ENCODE assay signal across 9 cellular contexts in the genomic region with DNA sequence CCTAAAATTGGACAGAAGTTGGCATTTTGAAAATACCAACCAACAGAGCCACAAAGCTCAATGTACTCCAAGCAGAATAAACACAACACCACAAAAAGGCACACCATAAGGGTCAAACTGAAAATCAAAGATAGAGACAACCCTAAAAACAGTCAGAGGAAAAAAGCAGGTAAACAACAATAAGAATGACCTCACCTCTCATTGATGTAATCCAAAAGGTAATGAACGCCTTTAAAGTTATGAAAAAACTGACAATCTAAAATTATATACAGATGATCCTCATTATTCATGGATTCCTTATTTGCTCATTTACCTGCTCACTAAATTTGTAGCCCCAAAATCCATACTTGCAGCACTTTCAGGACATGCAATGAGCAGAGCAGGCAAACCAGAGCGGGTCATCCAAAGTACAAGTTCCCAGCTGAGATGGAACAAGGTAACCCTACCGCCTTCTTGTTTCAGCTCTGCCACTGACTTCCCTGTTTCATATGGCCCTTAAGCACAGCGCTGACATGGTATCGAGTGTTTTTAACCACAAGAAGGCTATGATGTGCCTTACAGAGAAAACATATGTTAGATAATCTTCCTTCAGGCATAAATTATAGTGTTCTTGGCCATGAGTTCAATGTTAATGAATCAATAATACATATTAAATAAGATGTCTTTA. TPM values are rescaled to one million over a fixed set of nuclear protein-coding genes. Genes with fewer than 3 reads are reported as not detected.
DNase-seq lines count a peak whose midpoint lies in the region; ATAC-seq, FAIRE-seq and TF ChIP-seq lines count a peak whose summit lies in the region.
"Had no signal": no experiment of that assay in that cellular context is flagged by ENCODE, and none has a peak within 500 bp of the region (broad histone marks: within the 10 kb centered on the region; RNA-seq: fewer than 3 reads in every experiment).

No MANE protein-coding gene starts in this region.

- H3K9me3 ChIP-seq in lower lobe of right lung: no peaks in the 10 kb centered on the region
- peaks cover 0 to 18% (median 11%) of the 10 kb centered on the region in 8 donors for H3K9me3 ChIP-seq in spleen

- ATAC-seq in lower lobe of right lung: peak; percentile 62 to 64

- peaks cover 96% of the 10 kb centered on the region for H3K79me2 ChIP-seq in KMS-11 (ENCODE audit: insufficient read depth, low read depth)

- H2AFZ ChIP-seq in KMS-11 (ENCODE audit: low read depth): no peak overlapping the region

- FAIRE-seq in H54 (lab: Jason Lieb, UNC): peak; percentile 50

- H3K4me2 ChIP-seq in KMS-11: peak overlapping the region; percentile 60

- WGBS in spleen, 5 donors: 46 to 56% (median 47%) methylated on average over 5 of the region's 5 CpGs

- no peak overlapping the region for H3K4me3 ChIP-seq in KMS-11 (IDR thresholded peaks at IDR 0.05; ENCODE audit: insufficient read depth, low read depth, low read length)
- no peak overlapping the region for H3K4me3 ChIP-seq in lower lobe of right lung
- H3K4me3 ChIP-seq in spleen: no peak overlapping the region

- H3K36me3 ChIP-seq in KMS-11 (ENCODE audit: insufficient read depth) (no peaks in the 10 kb centered on the region), lower lobe of right lung (no peaks in the 10 kb centered on the region), spleen (no peaks in the 10 kb centered on the region)

- peak; percentile 9 for DNase-seq in DMS 273 (lab: John Stamatoyannopoulos, UW; ENCODE audit: unreplicated experiment)
- no peak for DNase-seq in DMS 273 treated with DMSO at 0.1 percent for 48 hours (lab: John Stamatoyannopoulos, UW)
- DNase-seq in H54 (ENCODE audit: insufficient read length, low spot score): no peak
- no peak for DNase-seq in lower lobe of right lung
- no peak for DNase-seq in spleen
- DNase-seq in glomerular visceral epithelial cell (ENCODE audit: extremely low spot score): no peak
- no peak for DNase-seq in stimulated activated CD4-positive, alpha-beta T cell treated with anti-CD3 and anti-CD28 coated beads, Interleukin-12 subunit alpha, Interleukin-12 subunit beta, amount 100 ng/mL, for 4 hours

- H3K27ac ChIP-seq in KMS-11 (peak overlapping the region; percentile 18), lower lobe of right lung (no peak overlapping the region), spleen (peak overlapping the region in 3 of 8 donors; percentile 6 to 46 (median 38))
- H3K27ac ChIP-seq: 22Rv1 had no signal

- intact Hi-C loops in lower lobe of right lung (cut with DNase I): no loop called here
- intact Hi-C loops in spleen (cut with DNase I; ENCODE audit: low total_unique reads): no loop called here

- no peaks in the 10 kb centered on the region for H3K27me3 ChIP-seq in KMS-11 (ENCODE audit: insufficient read depth, low read depth)
- no peaks in the 10 kb centered on the region for H3K27me3 ChIP-seq in lower lobe of right lung (ENCODE audit: low read depth)
- no peaks in the 10 kb centered on the region for H3K27me3 ChIP-seq in spleen (replicated peaks in 1 of 7)

- TF ChIP-seq CTCF in KMS-11 (conservative IDR thresholded peaks at IDR 0.05; ENCODE audit: low read depth, low read length) (no peak), lower lobe of right lung (IDR thresholded peaks at IDR 0.05) (no peak), spleen (IDR thresholded peaks at IDR 0.05 in 8 of 11, conservative IDR thresholded peaks at IDR 0.05 in 3 of 11) (no peak)

- H3K4me1 ChIP-seq in KMS-11 (ENCODE audit: low read depth, poor library complexity, severe bottlenecking): peaks cover 89% of the 10 kb centered on the region
- peaks cover 58% of the 10 kb centered on the region for H3K4me1 ChIP-seq in lower lobe of right lung
- peaks cover 3 to 96% (median 61%) of the 10 kb centered on the region in 6 donors for H3K4me1 ChIP-seq in spleen

- peaks cover 68% of the 10 kb centered on the region for H4K20me1 ChIP-seq in KMS-11 (ENCODE audit: insufficient read depth)

- TF ChIP-seq POLR2A in H54 (IDR thresholded peaks at IDR 0.05; ENCODE audit: low read depth, low read length) (no peak), spleen (IDR thresholded peaks at IDR 0.05) (no peak)

- H3K9ac ChIP-seq in KMS-11: 0 out of 2 replicates have a peak overlapping the region, but pooled peaks have one; percentile 12

RNA-seq across cellular contexts. Expression of a gene that starts 17.0 kb away (rescaled TPM):
- total RNA-seq in lower lobe of right lung (317 TPM), spleen (100 to 1,000 TPM; 129 to 215 (median 168) TPM)
- 10 to 100 TPM; 55.2 to 87.4 (median 76.3) TPM for polyA plus RNA-seq in spleen
